In the genomic region with DNA sequence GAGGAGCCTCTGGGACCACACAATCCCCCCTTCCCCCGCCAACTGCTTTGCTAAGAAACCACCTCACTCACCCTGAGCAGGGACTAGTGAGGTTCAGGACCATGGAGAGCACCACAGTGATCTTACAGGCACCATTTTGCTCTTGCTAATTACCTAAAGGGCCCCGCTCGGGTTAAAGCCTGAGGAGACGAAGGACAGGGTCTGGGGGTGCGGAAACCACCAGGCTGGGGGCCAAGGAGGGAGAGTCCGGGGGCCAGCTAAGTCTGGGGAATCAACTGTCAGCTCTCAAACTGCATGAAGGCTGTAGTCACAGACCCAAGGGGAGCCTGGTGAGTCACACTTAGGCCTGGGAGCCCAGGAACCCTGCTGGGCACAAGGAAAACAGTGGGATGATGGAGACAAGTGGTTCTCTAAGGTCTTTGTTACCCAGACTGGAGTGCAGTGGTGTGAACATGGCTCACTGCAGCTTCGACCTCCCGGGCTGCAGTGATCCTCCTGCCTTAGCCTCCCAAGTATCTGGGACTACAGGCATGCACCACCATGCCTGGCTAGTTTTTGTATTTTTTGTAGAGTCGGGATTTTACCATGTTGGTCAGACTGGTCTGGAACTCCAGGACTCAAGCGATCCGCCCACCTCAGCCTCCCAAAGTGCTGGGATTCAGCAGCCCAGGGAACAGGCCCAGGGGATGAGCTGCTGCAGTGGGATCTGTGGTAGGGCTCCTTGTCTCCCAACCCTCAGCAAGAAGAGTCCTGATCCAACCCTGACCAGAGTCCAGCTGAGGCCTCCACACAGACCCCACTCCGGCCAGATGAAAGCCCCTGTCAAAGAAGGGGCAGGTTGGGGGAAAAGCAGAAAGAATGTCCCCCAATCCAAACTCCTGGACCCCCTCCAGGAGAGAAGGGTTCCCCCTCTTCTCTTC, we compare ENCODE assay signal across 2 cellular contexts.
TF ChIP-seq lines count a peak whose summit lies in the region.

No MANE protein-coding gene starts in this region.

TF ChIP-seq in K562, 482 proteins besides CTCF, POLR2A, EP300 and RAD21 (continued from another document):
- TF ChIP-seq, protein P1, sequence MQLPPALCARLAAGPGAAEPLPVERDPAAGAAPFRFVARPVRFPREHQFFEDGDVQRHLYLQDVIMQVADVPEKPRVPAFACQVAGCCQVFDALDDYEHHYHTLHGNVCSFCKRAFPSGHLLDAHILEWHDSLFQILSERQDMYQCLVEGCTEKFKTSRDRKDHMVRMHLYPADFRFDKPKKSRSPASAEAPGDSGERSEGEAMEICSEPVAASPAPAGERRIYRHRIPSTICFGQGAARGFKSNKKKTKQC (CRISPR knock-in tag; IDR thresholded peaks at IDR 0.05), result peak; percentile 67; the same call in 1 of the 2 replicates

TF ChIP-seq in HepG2, 621 proteins besides CTCF, POLR2A, EP300 and RAD21 (continued from another document and continues in another):
- TF ChIP-seq BCL6 (CRISPR knock-in tag; IDR thresholded peaks at IDR 0.05), result peak; percentile 47; the same call in 1 of the 2 replicates
- peak; percentile 88; the same call in 1 of the 2 replicates for TF ChIP-seq MIXL1 (CRISPR knock-in tag; IDR thresholded peaks at IDR 0.05)
- peak; percentile 30; the same call in 1 of the 2 replicates for TF ChIP-seq KMT2B (CRISPR knock-in tag; IDR thresholded peaks at IDR 0.05)
- TF ChIP-seq, protein P2, sequence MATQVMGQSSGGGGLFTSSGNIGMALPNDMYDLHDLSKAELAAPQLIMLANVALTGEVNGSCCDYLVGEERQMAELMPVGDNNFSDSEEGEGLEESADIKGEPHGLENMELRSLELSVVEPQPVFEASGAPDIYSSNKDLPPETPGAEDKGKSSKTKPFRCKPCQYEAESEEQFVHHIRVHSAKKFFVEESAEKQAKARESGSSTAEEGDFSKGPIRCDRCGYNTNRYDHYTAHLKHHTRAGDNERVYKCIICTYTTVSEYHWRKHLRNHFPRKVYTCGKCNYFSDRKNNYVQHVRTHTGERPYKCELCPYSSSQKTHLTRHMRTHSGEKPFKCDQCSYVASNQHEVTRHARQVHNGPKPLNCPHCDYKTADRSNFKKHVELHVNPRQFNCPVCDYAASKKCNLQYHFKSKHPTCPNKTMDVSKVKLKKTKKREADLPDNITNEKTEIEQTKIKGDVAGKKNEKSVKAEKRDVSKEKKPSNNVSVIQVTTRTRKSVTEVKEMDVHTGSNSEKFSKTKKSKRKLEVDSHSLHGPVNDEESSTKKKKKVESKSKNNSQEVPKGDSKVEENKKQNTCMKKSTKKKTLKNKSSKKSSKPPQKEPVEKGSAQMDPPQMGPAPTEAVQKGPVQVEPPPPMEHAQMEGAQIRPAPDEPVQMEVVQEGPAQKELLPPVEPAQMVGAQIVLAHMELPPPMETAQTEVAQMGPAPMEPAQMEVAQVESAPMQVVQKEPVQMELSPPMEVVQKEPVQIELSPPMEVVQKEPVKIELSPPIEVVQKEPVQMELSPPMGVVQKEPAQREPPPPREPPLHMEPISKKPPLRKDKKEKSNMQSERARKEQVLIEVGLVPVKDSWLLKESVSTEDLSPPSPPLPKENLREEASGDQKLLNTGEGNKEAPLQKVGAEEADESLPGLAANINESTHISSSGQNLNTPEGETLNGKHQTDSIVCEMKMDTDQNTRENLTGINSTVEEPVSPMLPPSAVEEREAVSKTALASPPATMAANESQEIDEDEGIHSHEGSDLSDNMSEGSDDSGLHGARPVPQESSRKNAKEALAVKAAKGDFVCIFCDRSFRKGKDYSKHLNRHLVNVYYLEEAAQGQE (IDR thresholded peaks at IDR 0.05; ENCODE audit: borderline replicate concordance in 1 of 2, low read depth in 1 of 2, low read length in 2 of 2), result peak; percentile 84 to 98
- TF ChIP-seq, protein P3, sequence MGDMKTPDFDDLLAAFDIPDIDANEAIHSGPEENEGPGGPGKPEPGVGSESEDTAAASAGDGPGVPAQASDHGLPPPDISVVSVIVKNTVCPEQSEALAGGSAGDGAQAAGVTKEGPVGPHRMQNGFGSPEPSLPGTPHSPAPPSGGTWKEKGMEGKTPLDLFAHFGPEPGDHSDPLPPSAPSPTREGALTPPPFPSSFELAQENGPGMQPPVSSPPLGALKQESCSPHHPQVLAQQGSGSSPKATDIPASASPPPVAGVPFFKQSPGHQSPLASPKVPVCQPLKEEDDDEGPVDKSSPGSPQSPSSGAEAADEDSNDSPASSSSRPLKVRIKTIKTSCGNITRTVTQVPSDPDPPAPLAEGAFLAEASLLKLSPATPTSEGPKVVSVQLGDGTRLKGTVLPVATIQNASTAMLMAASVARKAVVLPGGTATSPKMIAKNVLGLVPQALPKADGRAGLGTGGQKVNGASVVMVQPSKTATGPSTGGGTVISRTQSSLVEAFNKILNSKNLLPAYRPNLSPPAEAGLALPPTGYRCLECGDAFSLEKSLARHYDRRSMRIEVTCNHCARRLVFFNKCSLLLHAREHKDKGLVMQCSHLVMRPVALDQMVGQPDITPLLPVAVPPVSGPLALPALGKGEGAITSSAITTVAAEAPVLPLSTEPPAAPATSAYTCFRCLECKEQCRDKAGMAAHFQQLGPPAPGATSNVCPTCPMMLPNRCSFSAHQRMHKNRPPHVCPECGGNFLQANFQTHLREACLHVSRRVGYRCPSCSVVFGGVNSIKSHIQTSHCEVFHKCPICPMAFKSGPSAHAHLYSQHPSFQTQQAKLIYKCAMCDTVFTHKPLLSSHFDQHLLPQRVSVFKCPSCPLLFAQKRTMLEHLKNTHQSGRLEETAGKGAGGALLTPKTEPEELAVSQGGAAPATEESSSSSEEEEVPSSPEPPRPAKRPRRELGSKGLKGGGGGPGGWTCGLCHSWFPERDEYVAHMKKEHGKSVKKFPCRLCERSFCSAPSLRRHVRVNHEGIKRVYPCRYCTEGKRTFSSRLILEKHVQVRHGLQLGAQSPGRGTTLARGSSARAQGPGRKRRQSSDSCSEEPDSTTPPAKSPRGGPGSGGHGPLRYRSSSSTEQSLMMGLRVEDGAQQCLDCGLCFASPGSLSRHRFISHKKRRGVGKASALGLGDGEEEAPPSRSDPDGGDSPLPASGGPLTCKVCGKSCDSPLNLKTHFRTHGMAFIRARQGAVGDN (CRISPR knock-in tag; IDR thresholded peaks at IDR 0.05), result peak; percentile 17; the same call in 1 of the 2 replicates
- TF ChIP-seq FOXP1 (IDR thresholded peaks at IDR 0.05), result no peak
- TF ChIP-seq FOXP1 (CRISPR knock-in tag; IDR thresholded peaks at IDR 0.05), result no peak
- TF ChIP-seq ZNF331 (CRISPR knock-in tag; IDR thresholded peaks at IDR 0.05), result peak; percentile 80
- no peak for TF ChIP-seq ZNF263 (CRISPR knock-in tag; IDR thresholded peaks at IDR 0.05)
- 0 out of 2 replicates have a peak, but pooled peaks have one; percentile 41 for TF ChIP-seq ZC3H13 (CRISPR knock-in tag; IDR thresholded peaks at IDR 0.05)
- peak; percentile 57; the same call in 1 of the 2 replicates for TF ChIP-seq SALL1 (CRISPR knock-in tag; IDR thresholded peaks at IDR 0.05)
- TF ChIP-seq, protein P4, sequence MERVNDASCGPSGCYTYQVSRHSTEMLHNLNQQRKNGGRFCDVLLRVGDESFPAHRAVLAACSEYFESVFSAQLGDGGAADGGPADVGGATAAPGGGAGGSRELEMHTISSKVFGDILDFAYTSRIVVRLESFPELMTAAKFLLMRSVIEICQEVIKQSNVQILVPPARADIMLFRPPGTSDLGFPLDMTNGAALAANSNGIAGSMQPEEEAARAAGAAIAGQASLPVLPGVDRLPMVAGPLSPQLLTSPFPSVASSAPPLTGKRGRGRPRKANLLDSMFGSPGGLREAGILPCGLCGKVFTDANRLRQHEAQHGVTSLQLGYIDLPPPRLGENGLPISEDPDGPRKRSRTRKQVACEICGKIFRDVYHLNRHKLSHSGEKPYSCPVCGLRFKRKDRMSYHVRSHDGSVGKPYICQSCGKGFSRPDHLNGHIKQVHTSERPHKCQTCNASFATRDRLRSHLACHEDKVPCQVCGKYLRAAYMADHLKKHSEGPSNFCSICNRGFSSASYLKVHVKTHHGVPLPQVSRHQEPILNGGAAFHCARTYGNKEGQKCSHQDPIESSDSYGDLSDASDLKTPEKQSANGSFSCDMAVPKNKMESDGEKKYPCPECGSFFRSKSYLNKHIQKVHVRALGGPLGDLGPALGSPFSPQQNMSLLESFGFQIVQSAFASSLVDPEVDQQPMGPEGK (CRISPR knock-in tag; IDR thresholded peaks at IDR 0.05), result peak; percentile 26; the same call in 1 of the 2 replicates
- TF ChIP-seq ZNF274 (CRISPR knock-in tag; IDR thresholded peaks at IDR 0.05), result no peak
- TF ChIP-seq SIX4 (CRISPR knock-in tag; IDR thresholded peaks at IDR 0.05), result 0 out of 2 replicates have a peak, but pooled peaks have one; percentile 37
- peak; percentile 72 for TF ChIP-seq ZNF781 (CRISPR knock-in tag; IDR thresholded peaks at IDR 0.05; ENCODE audit: borderline replicate concordance, not compliant biosample characterization)
- no peak for TF ChIP-seq ZNF367 (CRISPR knock-in tag; IDR thresholded peaks at IDR 0.05; ENCODE audit: borderline replicate concordance)
- TF ChIP-seq SAP130 (CRISPR knock-in tag; IDR thresholded peaks at IDR 0.05; ENCODE audit: low read depth), result peak; percentile 42; the same call in 1 of the 2 replicates
- no peak for TF ChIP-seq ZNF317 (CRISPR knock-in tag; IDR thresholded peaks at IDR 0.05)
- TF ChIP-seq, protein P5, sequence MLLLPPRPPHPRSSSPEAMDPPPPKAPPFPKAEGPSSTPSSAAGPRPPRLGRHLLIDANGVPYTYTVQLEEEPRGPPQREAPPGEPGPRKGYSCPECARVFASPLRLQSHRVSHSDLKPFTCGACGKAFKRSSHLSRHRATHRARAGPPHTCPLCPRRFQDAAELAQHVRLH (CRISPR knock-in tag; IDR thresholded peaks at IDR 0.05; ENCODE audit: borderline replicate concordance, low read depth), result peak; percentile 54; the same call in 1 of the 2 replicates
- TF ChIP-seq RARA (CRISPR knock-in tag; IDR thresholded peaks at IDR 0.05), result peak; percentile 65
- TF ChIP-seq SP4 (CRISPR knock-in tag; IDR thresholded peaks at IDR 0.05), result no peak
- TF ChIP-seq ZFP62 (CRISPR knock-in tag; IDR thresholded peaks at IDR 0.05), result no peak
- TF ChIP-seq, protein P6, sequence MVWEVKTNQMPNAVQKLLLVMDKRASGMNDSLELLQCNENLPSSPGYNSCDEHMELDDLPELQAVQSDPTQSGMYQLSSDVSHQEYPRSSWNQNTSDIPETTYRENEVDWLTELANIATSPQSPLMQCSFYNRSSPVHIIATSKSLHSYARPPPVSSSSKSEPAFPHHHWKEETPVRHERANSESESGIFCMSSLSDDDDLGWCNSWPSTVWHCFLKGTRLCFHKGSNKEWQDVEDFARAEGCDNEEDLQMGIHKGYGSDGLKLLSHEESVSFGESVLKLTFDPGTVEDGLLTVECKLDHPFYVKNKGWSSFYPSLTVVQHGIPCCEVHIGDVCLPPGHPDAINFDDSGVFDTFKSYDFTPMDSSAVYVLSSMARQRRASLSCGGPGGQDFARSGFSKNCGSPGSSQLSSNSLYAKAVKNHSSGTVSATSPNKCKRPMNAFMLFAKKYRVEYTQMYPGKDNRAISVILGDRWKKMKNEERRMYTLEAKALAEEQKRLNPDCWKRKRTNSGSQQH (CRISPR knock-in tag; IDR thresholded peaks at IDR 0.05; ENCODE audit: low read depth), result peak; percentile 79; the same call in 1 of the 2 replicates
- TF ChIP-seq, protein P7, sequence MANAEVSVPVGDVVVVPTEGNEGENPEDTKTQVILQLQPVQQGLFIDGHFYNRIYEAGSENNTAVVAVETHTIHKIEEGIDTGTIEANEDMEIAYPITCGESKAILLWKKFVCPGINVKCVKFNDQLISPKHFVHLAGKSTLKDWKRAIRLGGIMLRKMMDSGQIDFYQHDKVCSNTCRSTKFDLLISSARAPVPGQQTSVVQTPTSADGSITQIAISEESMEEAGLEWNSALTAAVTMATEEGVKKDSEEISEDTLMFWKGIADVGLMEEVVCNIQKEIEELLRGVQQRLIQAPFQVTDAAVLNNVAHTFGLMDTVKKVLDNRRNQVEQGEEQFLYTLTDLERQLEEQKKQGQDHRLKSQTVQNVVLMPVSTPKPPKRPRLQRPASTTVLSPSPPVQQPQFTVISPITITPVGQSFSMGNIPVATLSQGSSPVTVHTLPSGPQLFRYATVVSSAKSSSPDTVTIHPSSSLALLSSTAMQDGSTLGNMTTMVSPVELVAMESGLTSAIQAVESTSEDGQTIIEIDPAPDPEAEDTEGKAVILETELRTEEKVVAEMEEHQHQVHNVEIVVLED (CRISPR knock-in tag; IDR thresholded peaks at IDR 0.05; ENCODE audit: borderline replicate concordance), result no peak
- peak; percentile 13; the same call in 1 of the 2 replicates for TF ChIP-seq ETV5 (CRISPR knock-in tag; IDR thresholded peaks at IDR 0.05; ENCODE audit: borderline replicate concordance)
- TF ChIP-seq, protein P8, sequence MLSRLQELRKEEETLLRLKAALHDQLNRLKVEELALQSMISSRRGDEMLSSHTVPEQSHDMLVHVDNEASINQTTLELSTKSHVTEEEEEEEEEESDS (CRISPR knock-in tag; IDR thresholded peaks at IDR 0.05; ENCODE audit: borderline replicate concordance), result 0 out of 2 replicates have a peak, but pooled peaks have one; percentile 43
- peak; percentile 89; the same call in 1 of the 2 replicates for TF ChIP-seq ZNF232 (CRISPR knock-in tag; IDR thresholded peaks at IDR 0.05; ENCODE audit: borderline replicate concordance)
- TF ChIP-seq, protein P9, sequence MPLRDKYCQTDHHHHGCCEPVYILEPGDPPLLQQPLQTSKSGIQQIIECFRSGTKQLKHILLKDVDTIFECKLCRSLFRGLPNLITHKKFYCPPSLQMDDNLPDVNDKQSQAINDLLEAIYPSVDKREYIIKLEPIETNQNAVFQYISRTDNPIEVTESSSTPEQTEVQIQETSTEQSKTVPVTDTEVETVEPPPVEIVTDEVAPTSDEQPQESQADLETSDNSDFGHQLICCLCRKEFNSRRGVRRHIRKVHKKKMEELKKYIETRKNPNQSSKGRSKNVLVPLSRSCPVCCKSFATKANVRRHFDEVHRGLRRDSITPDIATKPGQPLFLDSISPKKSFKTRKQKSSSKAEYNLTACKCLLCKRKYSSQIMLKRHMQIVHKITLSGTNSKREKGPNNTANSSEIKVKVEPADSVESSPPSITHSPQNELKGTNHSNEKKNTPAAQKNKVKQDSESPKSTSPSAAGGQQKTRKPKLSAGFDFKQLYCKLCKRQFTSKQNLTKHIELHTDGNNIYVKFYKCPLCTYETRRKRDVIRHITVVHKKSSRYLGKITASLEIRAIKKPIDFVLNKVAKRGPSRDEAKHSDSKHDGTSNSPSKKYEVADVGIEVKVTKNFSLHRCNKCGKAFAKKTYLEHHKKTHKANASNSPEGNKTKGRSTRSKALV (CRISPR knock-in tag; IDR thresholded peaks at IDR 0.05), result no peak
